In genomic region chr2:178478442-178479274, GRCh38 we compare ENCODE assay signal across 1 cellular context.
TF ChIP-seq lines count a peak whose summit lies in the region.

Gene FKBP7 (minus strand): TSS chr2:178478600. CDS start chr2:178478499, 101 bp downstream.

TF ChIP-seq in HEK293, 187 proteins besides CTCF, POLR2A, EP300 and RAD21 (continued from another document):
- TF ChIP-seq ZNF529 (tag by site-specific recombination; IDR thresholded peaks at IDR 0.05; ENCODE audit: insufficient replicate concordance) (no peak), ZNF555 (tag by site-specific recombination; conservative IDR thresholded peaks at IDR 0.05) (no peak), SP7 (tag by site-specific recombination; IDR thresholded peaks at IDR 0.05) (peak; percentile 52; the same call in 1 of the 2 replicates), ZNF658 (tag by site-specific recombination; IDR thresholded peaks at IDR 0.05) (no peak), ZNF549 (tag by site-specific recombination; IDR thresholded peaks at IDR 0.05) (no peak), SP3 (tag by site-specific recombination; IDR thresholded peaks at IDR 0.05) (peak; percentile 68), ELK4 (IDR thresholded peaks at IDR 0.05; ENCODE audit: borderline replicate concordance, low read depth, low read length) (no peak), ZFP37 (tag by site-specific recombination; IDR thresholded peaks at IDR 0.05) (peak; percentile 50; the same call in 1 of the 2 replicates), ZNF707 (tag by site-specific recombination; IDR thresholded peaks at IDR 0.05) (no peak), ZNF510 (tag by site-specific recombination; IDR thresholded peaks at IDR 0.05; ENCODE audit: insufficient replicate concordance) (no peak), ZNF785 (tag by site-specific recombination; IDR thresholded peaks at IDR 0.05) (no peak), ZNF18 (tag by site-specific recombination; IDR thresholded peaks at IDR 0.05) (no peak), TCF7L2 (IDR thresholded peaks at IDR 0.05; ENCODE audit: borderline replicate concordance, low read depth, low read length) (no peak), ZNF585B (tag by site-specific recombination; IDR thresholded peaks at IDR 0.05) (no peak), ZNF830 (tag by site-specific recombination; IDR thresholded peaks at IDR 0.05; ENCODE audit: low read depth) (no peak), PBX3 (CRISPR knock-in tag; IDR thresholded peaks at IDR 0.05) (no peak), ZNF791 (tag by site-specific recombination; IDR thresholded peaks at IDR 0.05) (no peak), PRDM4 (tag by site-specific recombination; IDR thresholded peaks at IDR 0.05) (peak; percentile 93), ZNF146 (tag by site-specific recombination; IDR thresholded peaks at IDR 0.05) (peak; percentile 73; the same call in 1 of the 2 replicates), ZNF274 (IDR thresholded peaks at IDR 0.05; ENCODE audit: low read length) (no peak), ZNF274 (tag by site-specific recombination; IDR thresholded peaks at IDR 0.05; ENCODE audit: borderline replicate concordance) (no peak), ZNF792 (tag by site-specific recombination; IDR thresholded peaks at IDR 0.05) (no peak), OSR2 (tag by site-specific recombination; IDR thresholded peaks at IDR 0.05) (no peak), ZBTB1 (tag by site-specific recombination; IDR thresholded peaks at IDR 0.05) (no peak), ZNF19 (tag by site-specific recombination; IDR thresholded peaks at IDR 0.05; ENCODE audit: low read depth) (no peak), ZFP41 (tag by site-specific recombination; IDR thresholded peaks at IDR 0.05; ENCODE audit: borderline replicate concordance) (no peak), ZBTB49 (tag by site-specific recombination; IDR thresholded peaks at IDR 0.05; ENCODE audit: low read depth) (no peak), ZNF580 (tag by site-specific recombination; IDR thresholded peaks at IDR 0.05) (no peak), ZNF311 (tag by site-specific recombination; IDR thresholded peaks at IDR 0.05; ENCODE audit: borderline replicate concordance) (no peak), ZFP69B (tag by site-specific recombination; IDR thresholded peaks at IDR 0.05) (no peak)
TF ChIP-seq in HEK293: peak in this region for 43.
